Comparison of ENCODE assay signal across 10 cellular contexts in genomic region chr5:107806705-107807104, GRCh38.
DNase-seq lines count a peak whose midpoint lies in the region; ATAC-seq lines count a peak whose summit lies in the region.
"Had no signal": no experiment of that assay in that cellular context is flagged by ENCODE, and none has a peak within 500 bp of the region (broad histone marks: within the 10 kb centered on the region; RNA-seq: fewer than 3 reads in every experiment).

No MANE protein-coding gene starts in this region.

- peak; percentile 81 for DNase-seq in HCEC 1CT
- peak; percentile 51 for DNase-seq in NCI-H82 (lab: John Stamatoyannopoulos, UW)
- peak; percentile 96 for DNase-seq in renal cortical epithelial cell (ENCODE audit: low read depth)
- DNase-seq in iPS-NIHi11 (ENCODE audit: low spot score) = no peak
- DNase-seq in OCI-M2 (lab: John Stamatoyannopoulos, UW; ENCODE audit: unreplicated experiment) = no peak
- DNase-seq: activated CD4-positive, alpha-beta T cell treated with anti-CD3 and anti-CD28 coated beads, Interleukin-2, amount 50 U/mL, for 48 hours; heart left ventricle; Karpas-422 had no signal

- ATAC-seq in esophagus mucosa (peak; percentile 83), HG02642 (IDR thresholded peaks at IDR 0.05; ENCODE audit: poor library complexity, unreplicated experiment) (no peak)
- ATAC-seq: heart left ventricle had no signal

Comparison
In these comparisons a context has a peak if more than half of its experiments do, and no peak if none do; other contexts are left out.
1. DNase-seq: peak in HCEC 1CT (single experiment), NCI-H82 (single experiment) and renal cortical epithelial cell (single experiment); none in iPS-NIHi11 (single experiment) and OCI-M2 (single experiment).